14 cellular contexts compared by ENCODE assay signal in genomic region chr1:22753396-22754083, GRCh38. TPM values are rescaled to one million over a fixed set of nuclear protein-coding genes. Genes with fewer than 3 reads are reported as not detected.
DNase-seq lines count a peak whose midpoint lies in the region; ATAC-seq and TF ChIP-seq lines count a peak whose summit lies in the region.
"Had no signal": no experiment of that assay in that cellular context is flagged by ENCODE, and none has a peak within 500 bp of the region (broad histone marks: within the 10 kb centered on the region; RNA-seq: fewer than 3 reads in every experiment).

No MANE protein-coding gene starts in this region.

- no peak overlapping the region for H3K27ac ChIP-seq in ovary

- no peak for TF ChIP-seq POLR2A in ovary (IDR thresholded peaks at IDR 0.05)

- WGBS in ovary, 3 donors: 49 to 58% (median 51%) methylated on average over 15 to 16 of the region's 16 CpGs

- peaks cover 14% of the 10 kb centered on the region for H3K4me1 ChIP-seq in ovary (ENCODE audit: insufficient read depth)

- ATAC-seq in HG02852 (IDR thresholded peaks at IDR 0.05; ENCODE audit: unreplicated experiment) (no peak), GM19351 (IDR thresholded peaks at IDR 0.05; ENCODE audit: unreplicated experiment) (no peak), GM19324 (IDR thresholded peaks at IDR 0.05; ENCODE audit: low FRiP score, unreplicated experiment) (no peak), HG02588 (IDR thresholded peaks at IDR 0.05; ENCODE audit: unreplicated experiment) (no peak)
- ATAC-seq: stimulated activated naive CD8-positive, alpha-beta T cell treated with anti-CD3 and anti-CD28 coated beads, Interleukin-15, Interleukin-2, amounts not matched to agents 100 U/mL and 50 U/mL, for 24 hours had no signal

- intact Hi-C loops in ovary (cut with DNase I): no loop called here

- no peaks in the 10 kb centered on the region for H3K27me3 ChIP-seq in ovary

- no peaks in the 10 kb centered on the region for H3K36me3 ChIP-seq in ovary
- H3K36me3 ChIP-seq: esophagus squamous epithelium had no signal

- peak; percentile 89 for DNase-seq in AG20443 (ENCODE audit: low spot score)
- peak; percentile 82 for DNase-seq in RPMI7951 (ENCODE audit: low read depth)
- peak; percentile 42 for DNase-seq in fibroblast of pulmonary artery (ENCODE audit: low read depth)
- DNase-seq in ovary: peak in 3 of 5 donors; percentile 38 to 67 (median 66)
- DNase-seq: esophagus squamous epithelium; kidney; NCI-H1694 treated with DMSO at 0.1 percent for 48 hours; SIG-M5; stimulated activated naive CD8-positive, alpha-beta T cell treated with anti-CD3 and anti-CD28 coated beads, Interleukin-15, Interleukin-2, amounts not matched to agents 100 U/mL and 50 U/mL, for 24 hours had no signal

- H3K4me3 ChIP-seq in fibroblast of pulmonary artery (replicated peaks; ENCODE audit: low read depth, low read length) (no peak overlapping the region), ovary (no peak overlapping the region)
- H3K4me3 ChIP-seq: esophagus squamous epithelium had no signal

- TF ChIP-seq CTCF in fibroblast of pulmonary artery (IDR thresholded peaks at IDR 0.05; ENCODE audit: low read length, missing control alignments) (no peak), ovary (IDR thresholded peaks at IDR 0.05) (no peak)

- no peak for TF ChIP-seq EP300 in ovary (IDR thresholded peaks at IDR 0.05)

- no peaks in the 10 kb centered on the region for H3K9me3 ChIP-seq in ovary
- H3K9me3 ChIP-seq: esophagus squamous epithelium had no signal

RNA-seq across cellular contexts. Expression of gene EPHB2, which starts 42.9 kb away (rescaled TPM):
- total RNA-seq in RPMI7951 (2014; rRNA removed; shearing (Covaris generic)): 1.4 and 2.3 TPM in 2 replicates
- total RNA-seq in ovary: 10 to 100 TPM in 5 of 7 donors, 1 to 10 TPM in 2; 2.5 to 55.1 (median 20.9) TPM
- 1 to 10 TPM; 3.1 to 5.1 TPM for polyA plus RNA-seq in ovary
- total RNA-seq: activated naive CD4-positive, alpha-beta T cell treated with anti-CD3 and anti-CD28 coated beads, Interleukin-2, amount 50 U/mL, for 72 hours had no signal
